ENCODE assay signal across 13 cellular contexts in genomic region chr3:156963096-156963495, GRCh38.
DNase-seq lines count a peak whose midpoint lies in the region; ATAC-seq and TF ChIP-seq lines count a peak whose summit lies in the region.
"Had no signal": no experiment of that assay in that cellular context is flagged by ENCODE, and none has a peak within 500 bp of the region (broad histone marks: within the 10 kb centered on the region; RNA-seq: fewer than 3 reads in every experiment).

No MANE protein-coding gene starts in this region.

- H3K4me3 ChIP-seq in RWPE2 (ENCODE audit: severe bottlenecking) (no peak overlapping the region), epithelial cell of esophagus (ENCODE audit: low read length) (no peak overlapping the region), H7 (ENCODE audit: insufficient read depth, low read depth, low read length) (no peak overlapping the region)

- peaks cover 5% of the 10 kb centered on the region for H3K27me3 Mint-ChIP-seq in nephron progenitor cell (ENCODE audit: low read depth, poor library complexity)

- H3K36me3 Mint-ChIP-seq in nephron progenitor cell (ENCODE audit: low read depth): no peaks in the 10 kb centered on the region
- H3K36me3 Mint-ChIP-seq: CD4-positive, alpha-beta memory T cell had no signal

- TF ChIP-seq CTCF in RWPE2 (IDR thresholded peaks at IDR 0.05; ENCODE audit: poor library complexity, severe bottlenecking) (no peak), epithelial cell of esophagus (IDR thresholded peaks at IDR 0.05; ENCODE audit: insufficient read depth, low read depth, low read length, missing control alignments) (no peak), nephron progenitor cell (IDR thresholded peaks at IDR 0.05) (no peak)

- H3K4me1 ChIP-seq in RWPE2 (ENCODE audit: insufficient read depth, poor library complexity, severe bottlenecking): no peaks in the 10 kb centered on the region

- H3K27me3 ChIP-seq in RWPE2 (ENCODE audit: insufficient read depth, poor library complexity, severe bottlenecking) (no peaks in the 10 kb centered on the region), H7 (ENCODE audit: control insufficient read depth, insufficient read depth, low read length) (no peaks in the 10 kb centered on the region; the same call in 1 of the 2 replicates)

- H3K4me1 Mint-ChIP-seq in nephron progenitor cell: peaks cover 6% of the 10 kb centered on the region
- H3K4me1 Mint-ChIP-seq: CD4-positive, alpha-beta memory T cell had no signal

- peak overlapping the region; percentile 18 for H3K27ac Mint-ChIP-seq in nephron progenitor cell
- H3K27ac Mint-ChIP-seq: CD4-positive, alpha-beta memory T cell had no signal

- no peak for DNase-seq in RWPE2 (ENCODE audit: low spot score)
- DNase-seq in epithelial cell of esophagus (ENCODE audit: low read depth): peak; percentile 31
- no peak for DNase-seq in nephron progenitor cell
- no peak for DNase-seq in H7
- DNase-seq in DMS53 (lab: John Stamatoyannopoulos, UW): no peak
- DNase-seq: C1 segment of cervical spinal cord; Calu3; CD4-positive, alpha-beta memory T cell; COR-L47; DND-41; GOT3; HCEC 1CT had no signal

- no peaks in the 10 kb centered on the region for H3K36me3 ChIP-seq in RWPE2 (ENCODE audit: low read depth)
- no peaks in the 10 kb centered on the region for H3K36me3 ChIP-seq in H7 (replicated peaks; ENCODE audit: control insufficient read depth, insufficient read depth, low read length)

- no peak overlapping the region for H3K27ac ChIP-seq in RWPE2 (ENCODE audit: poor library complexity, severe bottlenecking)

- 0 out of 3 replicates have a peak, but pooled peaks have one; percentile 12 for ATAC-seq in RWPE2 (ENCODE audit: low read depth)
- no peak for ATAC-seq in HG02642 (IDR thresholded peaks at IDR 0.05; ENCODE audit: poor library complexity, unreplicated experiment)

- no peak overlapping the region for H3K4me3 Mint-ChIP-seq in nephron progenitor cell
- H3K4me3 Mint-ChIP-seq: CD4-positive, alpha-beta memory T cell had no signal

- peaks cover 3% of the 10 kb centered on the region for H3K9me3 ChIP-seq in RWPE2 (ENCODE audit: severe bottlenecking)

- H3K9me3 Mint-ChIP-seq in nephron progenitor cell: peaks cover 16% of the 10 kb centered on the region
